In genomic region chr11:95227060-95227459, GRCh38 we compare ENCODE assay signal across 7 cellular contexts. TPM values are rescaled to one million over a fixed set of nuclear protein-coding genes. Genes with fewer than 3 reads are reported as not detected.
DNase-seq lines count a peak whose midpoint lies in the region; ATAC-seq and TF ChIP-seq lines count a peak whose summit lies in the region.
"Not testable (repeated sequence)": the region's sequence is repeated elsewhere in the genome, so short reads cannot be mapped to it uniquely, and the experiment has no call there.

No MANE protein-coding gene starts in this region.

- not testable (repeated sequence) for TF ChIP-seq CTCF in KMS-11 (conservative IDR thresholded peaks at IDR 0.05; ENCODE audit: low read depth, low read length); VCaP (conservative IDR thresholded peaks at IDR 0.05)

- not testable (repeated sequence) for H2AFZ ChIP-seq in KMS-11 (ENCODE audit: low read depth)

- POLR2A ChIA-PET in activated CD8-positive, alpha-beta T cell treated with anti-CD3 and anti-CD28 coated beads, Interleukin-2, amount 10 ng/mL, durations not matched to agents 7 days and 5 days (lab: Charles Lee), result not testable (repeated sequence)

- H3K27ac Mint-ChIP-seq in activated CD8-positive, alpha-beta T cell treated with anti-CD3 and anti-CD28 coated beads, Interleukin-2, amount 10 ng/mL, durations not matched to agents 7 days and 5 days; activated naive CD8-positive, alpha-beta T cell treated with anti-CD3 and anti-CD28 coated beads, Interleukin-2, amount 50 U/mL, for 24 hours: not testable (repeated sequence)
- peak overlapping the region; percentile 47 for H3K27ac Mint-ChIP-seq in memory B cell

- DNase-seq in activated CD8-positive, alpha-beta T cell treated with anti-CD3 and anti-CD28 coated beads, Interleukin-2, amount 10 ng/mL, durations not matched to agents 7 days and 5 days, result peak; percentile 46
- DNase-seq in activated effector memory CD4-positive, alpha-beta T cell treated with Interleukin-2 at 50 U/mL for 16 hours, result peak; percentile 10
- DNase-seq in activated naive CD8-positive, alpha-beta T cell treated with anti-CD3 and anti-CD28 coated beads, Interleukin-2, amount 50 U/mL, for 24 hours, result peak; percentile 14
- DNase-seq in memory B cell (ENCODE audit: low spot score in 2 of 2), result not testable (repeated sequence)
- DNase-seq in stimulated activated CD4-positive, alpha-beta T cell treated with anti-CD3 and anti-CD28 coated beads, Interleukin-15, amount 100 ng/mL, for 24 hours, result peak; percentile 50

- H3K9ac ChIP-seq in KMS-11, result not testable (repeated sequence)

- H4K20me1 ChIP-seq in KMS-11 (ENCODE audit: insufficient read depth), result not testable (repeated sequence)

- peaks cover 41% of the 10 kb centered on the region for H3K4me1 Mint-ChIP-seq in activated CD8-positive, alpha-beta T cell treated with anti-CD3 and anti-CD28 coated beads, Interleukin-2, amount 10 ng/mL, durations not matched to agents 7 days and 5 days (ENCODE audit: low read depth)
- peaks cover 59% of the 10 kb centered on the region for H3K4me1 Mint-ChIP-seq in activated naive CD8-positive, alpha-beta T cell treated with anti-CD3 and anti-CD28 coated beads, Interleukin-2, amount 50 U/mL, for 24 hours
- H3K4me1 Mint-ChIP-seq in memory B cell, result peaks cover 16% of the 10 kb centered on the region

- peaks cover 15% of the 10 kb centered on the region for H3K9me3 Mint-ChIP-seq in activated CD8-positive, alpha-beta T cell treated with anti-CD3 and anti-CD28 coated beads, Interleukin-2, amount 10 ng/mL, durations not matched to agents 7 days and 5 days (ENCODE audit: insufficient read depth)
- not testable (repeated sequence) for H3K9me3 Mint-ChIP-seq in activated naive CD8-positive, alpha-beta T cell treated with anti-CD3 and anti-CD28 coated beads, Interleukin-2, amount 50 U/mL, for 24 hours; memory B cell

- CTCF ChIA-PET in activated CD8-positive, alpha-beta T cell treated with anti-CD3 and anti-CD28 coated beads, Interleukin-2, amount 10 ng/mL, durations not matched to agents 7 days and 5 days (lab: Charles Lee), result not testable (repeated sequence)

- 0 out of 2 replicates have a peak overlapping the region, but pooled peaks have one; percentile 57 for H3K4me2 ChIP-seq in KMS-11

- H3K27me3 Mint-ChIP-seq in activated CD8-positive, alpha-beta T cell treated with anti-CD3 and anti-CD28 coated beads, Interleukin-2, amount 10 ng/mL, durations not matched to agents 7 days and 5 days (ENCODE audit: low read depth); activated naive CD8-positive, alpha-beta T cell treated with anti-CD3 and anti-CD28 coated beads, Interleukin-2, amount 50 U/mL, for 24 hours; memory B cell: not testable (repeated sequence)

- H3K4me1 ChIP-seq in KMS-11 (ENCODE audit: low read depth, poor library complexity, severe bottlenecking), result peaks cover 29% of the 10 kb centered on the region

- peak overlapping the region; percentile 16 for H3K4me3 Mint-ChIP-seq in activated CD8-positive, alpha-beta T cell treated with anti-CD3 and anti-CD28 coated beads, Interleukin-2, amount 10 ng/mL, durations not matched to agents 7 days and 5 days
- not testable (repeated sequence) for H3K4me3 Mint-ChIP-seq in activated naive CD8-positive, alpha-beta T cell treated with anti-CD3 and anti-CD28 coated beads, Interleukin-2, amount 50 U/mL, for 24 hours
- peak overlapping the region; percentile 29 for H3K4me3 Mint-ChIP-seq in memory B cell

- not testable (repeated sequence) for H3K27ac ChIP-seq in KMS-11
- peak overlapping the region; percentile 97 for H3K27ac ChIP-seq in VCaP

- peaks cover 40% of the 10 kb centered on the region for H3K79me2 ChIP-seq in KMS-11 (ENCODE audit: insufficient read depth, low read depth)

- not testable (repeated sequence) for H3K36me3 ChIP-seq in KMS-11 (ENCODE audit: insufficient read depth)

- not testable (repeated sequence) for H3K4me3 ChIP-seq in KMS-11 (IDR thresholded peaks at IDR 0.05; ENCODE audit: insufficient read depth, low read depth, low read length)

- H3K27me3 ChIP-seq in KMS-11 (ENCODE audit: insufficient read depth, low read depth), result not testable (repeated sequence)

- not testable (repeated sequence) for ATAC-seq in activated CD8-positive, alpha-beta T cell treated with anti-CD3 and anti-CD28 coated beads, Interleukin-2, amount 10 ng/mL, durations not matched to agents 7 days and 5 days; activated naive CD8-positive, alpha-beta T cell treated with anti-CD3 and anti-CD28 coated beads, Interleukin-2, amount 50 U/mL, for 24 hours; memory B cell (ENCODE audit: low read depth)

- H3K36me3 Mint-ChIP-seq in activated CD8-positive, alpha-beta T cell treated with anti-CD3 and anti-CD28 coated beads, Interleukin-2, amount 10 ng/mL, durations not matched to agents 7 days and 5 days (ENCODE audit: low read depth), result peaks cover 20% of the 10 kb centered on the region
- H3K36me3 Mint-ChIP-seq in activated naive CD8-positive, alpha-beta T cell treated with anti-CD3 and anti-CD28 coated beads, Interleukin-2, amount 50 U/mL, for 24 hours (ENCODE audit: low read depth), result peaks cover 15% of the 10 kb centered on the region
- H3K36me3 Mint-ChIP-seq in memory B cell, result not testable (repeated sequence)

RNA-seq across cellular contexts. Expression of gene SESN3, which starts 3.9 kb away (rescaled TPM):
- total RNA-seq in activated CD8-positive, alpha-beta T cell treated with anti-CD3 and anti-CD28 coated beads, Interleukin-2, amount 10 ng/mL, durations not matched to agents 7 days and 5 days, result 10 to 100 TPM; 29.1 to 31.5 TPM
